In the genomic region with DNA sequence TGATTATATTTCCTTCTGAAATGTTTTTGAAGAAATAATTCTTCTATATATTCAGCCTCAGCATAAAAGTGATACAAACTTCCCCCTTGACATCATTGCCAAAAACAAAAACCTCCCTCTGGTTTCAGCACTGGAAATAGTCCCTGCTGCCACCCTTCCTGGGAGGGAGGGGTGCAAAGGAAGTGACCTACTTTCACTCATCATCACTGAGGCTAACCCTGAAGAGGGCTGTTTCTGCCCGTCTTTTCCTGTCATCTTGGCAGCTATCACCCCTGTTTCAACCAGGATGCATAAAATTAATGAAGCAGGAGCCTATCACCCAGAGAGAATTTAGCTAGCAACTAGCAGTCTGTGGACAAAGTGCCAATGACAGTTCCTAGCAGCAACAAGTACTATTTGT, we compare ENCODE assay signal across 9 cellular contexts.
DNase-seq lines count a peak whose midpoint lies in the region; ATAC-seq, FAIRE-seq and TF ChIP-seq lines count a peak whose summit lies in the region.
"Had no signal": no experiment of that assay in that cellular context is flagged by ENCODE, and none has a peak within 500 bp of the region (broad histone marks: within the 10 kb centered on the region; RNA-seq: fewer than 3 reads in every experiment).

No MANE protein-coding gene starts in this region.

- H3K9ac ChIP-seq in keratinocyte (ENCODE audit: control insufficient read depth, extremely low read depth, insufficient read depth, low read length): no peak overlapping the region

- DNase-seq in NCI-H146 (lab: John Stamatoyannopoulos, UW) (peak; percentile 67), NCI-H146 treated with DMSO at 0.1 percent for 48 hours (lab: John Stamatoyannopoulos, UW; ENCODE audit: unreplicated experiment) (no peak), activated T-cell treated with anti-CD3 and anti-CD28 coated beads for 24 hours (ENCODE audit: low read depth) (peak; percentile 6), keratinocyte (ENCODE audit: low read depth, low spot score) (no peak), prostate gland (ENCODE audit: low spot score) (no peak), mucosa of descending colon (no peak), DMS114 treated with DMSO at 0.1 percent for 48 hours (lab: John Stamatoyannopoulos, UW; ENCODE audit: unreplicated experiment) (no peak)
- DNase-seq in stimulated activated CD8-positive, alpha-beta memory T cell treated with anti-CD3 and anti-CD28 coated beads, Interleukin-7, amount 100 ng/mL, for 1 hour (ENCODE audit: low read depth in 2 of 2): peak; percentile 5 to 8

- no peaks in the 10 kb centered on the region for H3K79me2 ChIP-seq in keratinocyte (ENCODE audit: control insufficient read depth, insufficient read depth, low read length)

- no peak for TF ChIP-seq POLR2A in prostate gland (IDR thresholded peaks at IDR 0.05)

- H3K36me3 ChIP-seq in keratinocyte (ENCODE audit: control insufficient read depth in 2 of 2, extremely low read depth in 1 of 2, insufficient read depth in 2 of 2, low read length in 2 of 2) (no peaks in the 10 kb centered on the region), prostate gland (no peaks in the 10 kb centered on the region), mucosa of descending colon (ENCODE audit: low read depth) (no peaks in the 10 kb centered on the region)

- no peak for FAIRE-seq in keratinocyte (lab: Jason Lieb, UNC)
- FAIRE-seq: A549 had no signal

- H3K4me1 ChIP-seq in keratinocyte (ENCODE audit: control insufficient read depth, extremely low read depth, insufficient read depth, low read length) (peaks cover 10% of the 10 kb centered on the region), prostate gland (replicated peaks) (no peaks in the 10 kb centered on the region), mucosa of descending colon (ENCODE audit: low read depth) (no peaks in the 10 kb centered on the region)
- H3K4me1 ChIP-seq: A549 had no signal

- dilution Hi-C loops in keratinocyte (cut with MboI; ENCODE audit: extremely low pct_ligation_motif_present, low sequenced_read_pairs): no loop called here

- TF ChIP-seq CTCF in keratinocyte (optimal IDR thresholded peaks at IDR 0.05 in 1 of 3, IDR thresholded peaks at IDR 0.05 in 1 of 3, conservative IDR thresholded peaks at IDR 0.05 in 1 of 3; ENCODE audit: extremely low read depth in 1 of 3, insufficient read depth in 2 of 3, low read length in 3 of 3) (no peak), prostate gland (IDR thresholded peaks at IDR 0.05) (no peak), mucosa of descending colon (IDR thresholded peaks at IDR 0.05) (no peak)

- no peaks in the 10 kb centered on the region for H4K20me1 ChIP-seq in keratinocyte (ENCODE audit: control insufficient read depth, extremely low read depth, insufficient read depth, low read length)

- H3K27ac ChIP-seq in keratinocyte (ENCODE audit: control insufficient read depth, insufficient read depth, low read length): no peak overlapping the region
- no peak overlapping the region for H3K27ac ChIP-seq in prostate gland
- H3K27ac ChIP-seq: A549 had no signal

- WGBS in prostate gland: 19% methylated on average over 1 of the region's 1 CpG

- H3K4me3 ChIP-seq in keratinocyte (ENCODE audit: control insufficient read depth in 2 of 3, extremely low read depth in 1 of 3, insufficient read depth in 2 of 3, low read depth in 1 of 3, low read length in 3 of 3) (no peak overlapping the region), prostate gland (no peak overlapping the region), mucosa of descending colon (no peak overlapping the region)
- H3K4me3 ChIP-seq: A549 had no signal

- no peaks in the 10 kb centered on the region for H3K9me1 ChIP-seq in keratinocyte (ENCODE audit: control insufficient read depth, extremely low read depth, insufficient read depth, low read length)

- H3K27me3 ChIP-seq in keratinocyte (ENCODE audit: control insufficient read depth, extremely low read depth, insufficient read depth, low read length) (no peaks in the 10 kb centered on the region), prostate gland (replicated peaks; ENCODE audit: insufficient read depth) (no peaks in the 10 kb centered on the region)

- peak overlapping the region; percentile 27 for H2AFZ ChIP-seq in keratinocyte (ENCODE audit: control insufficient read depth, low read length)

- no peak overlapping the region for H3K4me2 ChIP-seq in keratinocyte (ENCODE audit: control insufficient read depth, extremely low read depth, insufficient read depth, low read depth, low read length)
- H3K4me2 ChIP-seq: A549 had no signal

- no peak for ATAC-seq in mucosa of descending colon
- ATAC-seq: A549 had no signal

- intact Hi-C loops in prostate gland (cut with DNase I): no loop called here
- intact Hi-C loops in mucosa of descending colon (cut with DNase I, micrococcal nuclease): no loop called here

- H3K9me3 ChIP-seq in keratinocyte (ENCODE audit: control insufficient read depth, low read depth, low read length) (no peaks in the 10 kb centered on the region), prostate gland (no peaks in the 10 kb centered on the region), mucosa of descending colon (no peaks in the 10 kb centered on the region)
- H3K9me3 ChIP-seq: A549 had no signal

Comparison
In these comparisons a context has a peak if more than half of its experiments do, and no peak if none do; other contexts are left out.
1. DNase-seq: peak in NCI-H146 (single experiment), activated T-cell treated with anti-CD3 and anti-CD28 coated beads for 24 hours (single experiment) and stimulated activated CD8-positive, alpha-beta memory T cell treated with anti-CD3 and anti-CD28 coated beads, Interleukin-7, amount 100 ng/mL, for 1 hour (2 of 2); none in NCI-H146 treated with DMSO at 0.1 percent for 48 hours (single experiment), keratinocyte (single experiment), prostate gland (single experiment), mucosa of descending colon (0 of 3) and DMS114 treated with DMSO at 0.1 percent for 48 hours (single experiment).